1 cellular context compared by ENCODE assay signal in genomic region chr7:112898432-112899290, GRCh38.
TF ChIP-seq lines count a peak whose summit lies in the region.

No MANE protein-coding gene starts in this region.

TF ChIP-seq in HepG2, 621 proteins besides CTCF, POLR2A, EP300 and RAD21 (continued from another document and continues in another):
- TF ChIP-seq LRRFIP1 (CRISPR knock-in tag; conservative IDR thresholded peaks at IDR 0.05) (no peak), ISX (CRISPR knock-in tag; conservative IDR thresholded peaks at IDR 0.05) (no peak), NR2F1 (CRISPR knock-in tag; IDR thresholded peaks at IDR 0.05) (peak in 1 of 2 experiments; percentile 75; a peak in 2 of 4 replicates), ARID5B (CRISPR knock-in tag; IDR thresholded peaks at IDR 0.05) (peak; percentile 85), TMF1 (CRISPR knock-in tag; IDR thresholded peaks at IDR 0.05; ENCODE audit: low read depth) (no peak), SPEN (CRISPR knock-in tag; IDR thresholded peaks at IDR 0.05; ENCODE audit: low read depth) (0 out of 2 replicates have a peak, but pooled peaks have one; percentile 34), CC2D1A (CRISPR knock-in tag; IDR thresholded peaks at IDR 0.05) (no peak), ARNTL (CRISPR knock-in tag; IDR thresholded peaks at IDR 0.05) (no peak), TEF (CRISPR knock-in tag; IDR thresholded peaks at IDR 0.05) (no peak), KIAA2018 (CRISPR knock-in tag; IDR thresholded peaks at IDR 0.05; ENCODE audit: borderline replicate concordance) (no peak), MZF1 (CRISPR knock-in tag; IDR thresholded peaks at IDR 0.05; ENCODE audit: borderline replicate concordance) (no peak), PAXIP1 (CRISPR knock-in tag; conservative IDR thresholded peaks at IDR 0.05) (peak; percentile 79), MBD4 (IDR thresholded peaks at IDR 0.05; ENCODE audit: borderline replicate concordance, low read length) (no peak), MTA1 (CRISPR knock-in tag; IDR thresholded peaks at IDR 0.05; ENCODE audit: borderline replicate concordance) (no peak), RNF219 (CRISPR knock-in tag; IDR thresholded peaks at IDR 0.05) (no peak), ARHGAP35 (CRISPR knock-in tag; IDR thresholded peaks at IDR 0.05; ENCODE audit: borderline replicate concordance) (no peak), IKZF4 (CRISPR knock-in tag; IDR thresholded peaks at IDR 0.05; ENCODE audit: borderline replicate concordance, low read depth, not compliant biosample characterization) (no peak), HNF1A (IDR thresholded peaks at IDR 0.05; ENCODE audit: low read depth) (no peak), HNF1A (CRISPR knock-in tag; IDR thresholded peaks at IDR 0.05; ENCODE audit: borderline replicate concordance) (no peak), RFXAP (CRISPR knock-in tag; IDR thresholded peaks at IDR 0.05; ENCODE audit: borderline replicate concordance) (no peak), TGIF2 (CRISPR knock-in tag; IDR thresholded peaks at IDR 0.05) (peak; percentile 98), EHMT2 (IDR thresholded peaks at IDR 0.05; ENCODE audit: borderline replicate concordance, low read depth, low read length) (no peak; the same call in 1 of the 2 replicates), PRMT3 (CRISPR knock-in tag; IDR thresholded peaks at IDR 0.05; ENCODE audit: borderline replicate concordance, low read depth) (no peak), ZNF737 (CRISPR knock-in tag; IDR thresholded peaks at IDR 0.05; ENCODE audit: borderline replicate concordance) (no peak), ZNF24 (IDR thresholded peaks at IDR 0.05) (no peak)
